30 cellular contexts compared by ENCODE assay signal in genomic region chr20:40154514-40154913, GRCh38.
"Had no signal": no experiment of that assay in that cellular context is flagged by ENCODE, and none has a peak within 500 bp of the region (broad histone marks: within the 10 kb centered on the region; RNA-seq: fewer than 3 reads in every experiment).

No MANE protein-coding gene starts in this region.

- H3K27me3 ChIP-seq: neural progenitor cell, sigmoid colon, suprapubic skin, tibial artery had no signal

- H3K27ac ChIP-seq: heart right ventricle, hepatocyte, lower lobe of right lung, neural progenitor cell, neutrophil, parathyroid adenoma, sigmoid colon, spleen, suprapubic skin, thoracic aorta, tibial artery, upper lobe of right lung had no signal

- H3K9me3 ChIP-seq: heart right ventricle, lower lobe of right lung, neutrophil, sigmoid colon, spleen, suprapubic skin, thoracic aorta, tibial artery, upper lobe of right lung had no signal

- ATAC-seq: left cardiac atrium; left lobe of liver; lower lobe of right lung; natural killer cell; right cardiac atrium; stimulated activated effector memory CD8-positive, alpha-beta T cell treated with anti-CD3 and anti-CD28 coated beads, Interleukin-12 subunit alpha, Interleukin-12 subunit beta, amount 100 ng/mL, for 72 hours; upper lobe of right lung had no signal

- H3K4me3 ChIP-seq: heart right ventricle, hepatocyte, lower lobe of right lung, neural progenitor cell, sigmoid colon, spleen, suprapubic skin, thoracic aorta, tibial artery, upper lobe of right lung had no signal

- H3K4me1 ChIP-seq: lower lobe of right lung, neural progenitor cell, sigmoid colon, spleen, suprapubic skin, tibial artery, upper lobe of right lung had no signal

- FAIRE-seq: keratinocyte, small intestine, urothelium cell line had no signal

- DNase-seq: kidney glomerular epithelial cell; left cardiac atrium; lower lobe of right lung; mammary epithelial cell; mesendoderm; naive B cell; natural killer cell; nephron progenitor cell; occipital lobe; retina; right cardiac atrium; sigmoid colon; small intestine; spleen; stimulated activated CD4-positive, alpha-beta T cell treated with anti-CD3 and anti-CD28 coated beads, Interleukin-4, amount 100 ng/mL, for 24 hours; stimulated activated naive CD4-positive, alpha-beta T cell; tibial artery; trophoblast cell; upper lobe of right lung had no signal

- H3K36me3 ChIP-seq: heart right ventricle, lower lobe of right lung, neural progenitor cell, neutrophil, sigmoid colon, spleen, suprapubic skin, thoracic aorta, tibial artery, upper lobe of right lung had no signal
